In genomic region chr3:15427981-15428380, GRCh38 we compare ENCODE assay signal across 8 cellular contexts. TPM values are rescaled to one million over a fixed set of nuclear protein-coding genes. Genes with fewer than 3 reads are reported as not detected.
DNase-seq lines count a peak whose midpoint lies in the region; ATAC-seq, FAIRE-seq and TF ChIP-seq lines count a peak whose summit lies in the region.

No MANE protein-coding gene starts in this region.

- peak overlapping the region; percentile 91 to 100 (median 98) for H3K4me3 Mint-ChIP-seq in naive thymus-derived CD4-positive, alpha-beta T cell

- peaks cover 3% of the 10 kb centered on the region for H3K23me2 ChIP-seq in H1 (ENCODE audit: low read depth, low read length)

- no peak overlapping the region for H4K5ac ChIP-seq in H1 (ENCODE audit: insufficient read length, low read depth, low read length)

- no peak overlapping the region for H3K18ac ChIP-seq in H1 (ENCODE audit: extremely low read depth, low read length)

- no peaks in the 10 kb centered on the region for H3K9me3 ChIP-seq in BLaER1 treated with 17β-estradiol and CSF1 and Interleukin-3, amounts not matched to agents 10 nM and 100 nM (replicated peaks in 1 of 11)
- H3K9me3 ChIP-seq in OCI-LY1 (ENCODE audit: low read length) (no peaks in the 10 kb centered on the region), H1 (ENCODE audit: insufficient read depth in 2 of 2, low read depth in 1 of 2, low read length in 1 of 2) (no peaks in the 10 kb centered on the region)
- H3K9me3 ChIP-seq in naive thymus-derived CD4-positive, alpha-beta T cell (ENCODE audit: control insufficient read depth in 2 of 3, low read length in 3 of 3): no peaks in the 10 kb centered on the region

- intact Hi-C loops in naive thymus-derived CD4-positive, alpha-beta T cell (cut with micrococcal nuclease): loop anchor here (1.0 to 10.0 kb wide), 13 partner anchors 50 to 837 kb away; partner anchors contain the start of genes BTD (in 2 of the 2), CAPN7 (in 2 of the 2), HACL1 (in 2 of the 2) and RBSN (in 2 of the 2)

- peaks cover 8 to 39% (median 14%) of the 10 kb centered on the region in 5 donors for H3K36me3 Mint-ChIP-seq in naive thymus-derived CD4-positive, alpha-beta T cell

- no peak for ATAC-seq in naive thymus-derived CD4-positive, alpha-beta T cell
- ATAC-seq in HG03460 (IDR thresholded peaks at IDR 0.05; ENCODE audit: unreplicated experiment): no peak
- no peak for ATAC-seq in GM18873 (IDR thresholded peaks at IDR 0.05; ENCODE audit: low FRiP score, unreplicated experiment)
- ATAC-seq in esophagus mucosa: no peak

- FAIRE-seq in H1 (lab: Jason Lieb, UNC): no peak

- H3K4me1 Mint-ChIP-seq in naive thymus-derived CD4-positive, alpha-beta T cell: peaks cover 47 to 79% (median 59%) of the 10 kb centered on the region in 7 donors

- H3K4me2 ChIP-seq in BLaER1 treated with 17β-estradiol and CSF1 and Interleukin-3, amounts not matched to agents 10 nM and 100 nM: peak overlapping the region; percentile 79 to 97 (median 91)
- H3K4me2 ChIP-seq in OCI-LY1 (ENCODE audit: low read length) (peak overlapping the region; percentile 70), H1 (ENCODE audit: insufficient read depth in 1 of 2, low read depth in 2 of 2, low read length in 2 of 2) (peak overlapping the region; percentile 77 to 80)

- no peak for TF ChIP-seq EP300 in H1 (IDR thresholded peaks at IDR 0.05; ENCODE audit: borderline replicate concordance in 1 of 2, low read depth in 2 of 2, low read length in 2 of 2)

- no peak for TF ChIP-seq POLR2A in H1 (IDR thresholded peaks at IDR 0.05; ENCODE audit: control extremely low read depth in 1 of 2, low read depth in 2 of 2, low read length in 2 of 2)

- peak overlapping the region; percentile 89; the same call in 1 of the 2 replicates for H2BK5ac ChIP-seq in H1 (ENCODE audit: low read depth, low read length)

- H2BK15ac ChIP-seq in H1 (ENCODE audit: low read length): no peak overlapping the region

- TF ChIP-seq RAD21 in H1 (IDR thresholded peaks at IDR 0.05 in 1 of 2, conservative IDR thresholded peaks at IDR 0.05 in 1 of 2; ENCODE audit: low read depth in 2 of 2, low read length in 2 of 2): no peak

- H3K27ac ChIP-seq in BLaER1 treated with 17β-estradiol and CSF1 and Interleukin-3, amounts not matched to agents 10 nM and 100 nM: peak overlapping the region; percentile 78 to 96 (median 91)
- no peak overlapping the region for H3K27ac ChIP-seq in OCI-LY1 (ENCODE audit: low read depth, low read length, poor library complexity, severe bottlenecking)
- no peak overlapping the region for H3K27ac ChIP-seq in H1 (ENCODE audit: low read depth, low read length)
- peak overlapping the region; percentile 91 for H3K27ac ChIP-seq in naive thymus-derived CD4-positive, alpha-beta T cell (ENCODE audit: low read depth, low read length)

- H3K27ac Mint-ChIP-seq in naive thymus-derived CD4-positive, alpha-beta T cell: peak overlapping the region; percentile 86 to 99 (median 94)

- H2BK12ac ChIP-seq in H1 (ENCODE audit: low read depth, low read length): no peak overlapping the region

- H3K79me2 ChIP-seq in OCI-LY1 (ENCODE audit: insufficient read depth, low read length) (peaks cover 32% of the 10 kb centered on the region), H1 (ENCODE audit: control insufficient read depth in 1 of 2, insufficient read depth in 2 of 2, low read length in 2 of 2) (peaks cover 11 to 51% of the 10 kb centered on the region in 2 experiments)

- H3K23ac ChIP-seq in H1 (ENCODE audit: insufficient read length): no peak overlapping the region

- no peak overlapping the region for H4K91ac ChIP-seq in H1 (replicated peaks; ENCODE audit: insufficient read length, low read length)

- no peaks in the 10 kb centered on the region for H3K9me2 ChIP-seq in OCI-LY1 (ENCODE audit: low read depth, low read length)

- no peak overlapping the region for H3K14ac ChIP-seq in H1 (ENCODE audit: insufficient read length)

- H3K9me3 Mint-ChIP-seq in naive thymus-derived CD4-positive, alpha-beta T cell: no peaks in the 10 kb centered on the region

- no peaks in the 10 kb centered on the region for H3K27me3 ChIP-seq in BLaER1 treated with 17β-estradiol and CSF1 and Interleukin-3, amounts not matched to agents 10 nM and 100 nM
- H3K27me3 ChIP-seq in OCI-LY1 (ENCODE audit: insufficient read depth, low read length): no peaks in the 10 kb centered on the region
- no peaks in the 10 kb centered on the region for H3K27me3 ChIP-seq in H1 (replicated peaks in 1 of 4; ENCODE audit: control insufficient read depth in 3 of 4, extremely low read depth in 1 of 4, insufficient read depth in 3 of 4, low read length in 3 of 4)
- H3K27me3 ChIP-seq in naive thymus-derived CD4-positive, alpha-beta T cell (ENCODE audit: control insufficient read depth in 2 of 2, insufficient read depth in 2 of 2, low read length in 2 of 2): no peaks in the 10 kb centered on the region

- peaks cover 21 to 49% (median 39%) of the 10 kb centered on the region in 11 experiments; a peak in 20 of 22 replicates for H4K20me1 ChIP-seq in BLaER1 treated with 17β-estradiol and CSF1 and Interleukin-3, amounts not matched to agents 10 nM and 100 nM
- H4K20me1 ChIP-seq in OCI-LY1 (ENCODE audit: insufficient read depth, low read length) (no peaks in the 10 kb centered on the region), H1 (replicated peaks in 1 of 2; ENCODE audit: control insufficient read depth in 1 of 2, insufficient read depth in 2 of 2, low read length in 2 of 2) (no peaks in the 10 kb centered on the region)

- peak overlapping the region; percentile 96; the same call in 1 of the 2 replicates for H4K8ac ChIP-seq in H1 (ENCODE audit: extremely low read depth, insufficient read depth, low read length)

- H3K36me3 ChIP-seq in BLaER1 treated with 17β-estradiol and CSF1 and Interleukin-3, amounts not matched to agents 10 nM and 100 nM: peaks cover 48 to 68% (median 57%) of the 10 kb centered on the region in 11 experiments
- H3K36me3 ChIP-seq in OCI-LY1 (ENCODE audit: insufficient read depth, low read length): peaks cover 37% of the 10 kb centered on the region
- peaks cover 7 to 45% (median 15%) of the 10 kb centered on the region in 4 experiments; a peak in 7 of 8 replicates for H3K36me3 ChIP-seq in H1 (ENCODE audit: control insufficient read depth in 2 of 4, insufficient read depth in 4 of 4, low read length in 3 of 4)
- peaks cover 5 to 36% (median 8%) of the 10 kb centered on the region in 3 experiments for H3K36me3 ChIP-seq in naive thymus-derived CD4-positive, alpha-beta T cell (ENCODE audit: control insufficient read depth in 2 of 3, insufficient read depth in 3 of 3, low read length in 3 of 3)

- no peaks in the 10 kb centered on the region for H3K27me3 Mint-ChIP-seq in naive thymus-derived CD4-positive, alpha-beta T cell

- H3K79me1 ChIP-seq in H1 (ENCODE audit: low read depth, low read length): peaks cover 2% of the 10 kb centered on the region; the same call in 1 of the 2 replicates

- H3F3A ChIP-seq in OCI-LY1 (ENCODE audit: insufficient read depth, low read length): no peaks in the 10 kb centered on the region

- TF ChIP-seq CTCF in OCI-LY1 (IDR thresholded peaks at IDR 0.05; ENCODE audit: low read length): no peak
- no peak for TF ChIP-seq CTCF in H1 (IDR thresholded peaks at IDR 0.05; ENCODE audit: control extremely low read depth in 1 of 3, insufficient read depth in 1 of 3, low read depth in 1 of 3, low read length in 3 of 3)

- peaks cover 24 to 56% (median 45%) of the 10 kb centered on the region in 10 experiments for H3K4me1 ChIP-seq in BLaER1 treated with 17β-estradiol and CSF1 and Interleukin-3, amounts not matched to agents 10 nM and 100 nM
- peaks cover 37% of the 10 kb centered on the region for H3K4me1 ChIP-seq in OCI-LY1 (ENCODE audit: insufficient read depth, low read length, severe bottlenecking)
- H3K4me1 ChIP-seq in H1 (replicated peaks in 1 of 4; ENCODE audit: control insufficient read depth in 3 of 4, insufficient read depth in 4 of 4, low read length in 3 of 4): peaks cover 0 to 7% (median 4%) of the 10 kb centered on the region in 4 experiments; a peak in 5 of 7 replicates
- H3K4me1 ChIP-seq in naive thymus-derived CD4-positive, alpha-beta T cell (ENCODE audit: control insufficient read depth in 2 of 2, insufficient read depth in 2 of 2, low read length in 2 of 2): peaks cover 18 to 23% of the 10 kb centered on the region in 2 donors

- peak overlapping the region; percentile 72 to 97 (median 90) for H3K4me3 ChIP-seq in BLaER1 treated with 17β-estradiol and CSF1 and Interleukin-3, amounts not matched to agents 10 nM and 100 nM
- H3K4me3 ChIP-seq in OCI-LY1 (ENCODE audit: low read depth, low read length, poor library complexity, severe bottlenecking) (peak overlapping the region; percentile 95), H1 (ENCODE audit: extremely low read depth in 1 of 4, insufficient read depth in 2 of 4, low read depth in 3 of 4, low read length in 4 of 4) (peak overlapping the region; percentile 79 to 99 (median 96))
- H3K4me3 ChIP-seq in naive thymus-derived CD4-positive, alpha-beta T cell (ENCODE audit: low read length): peak overlapping the region; percentile 81

- CTCF ChIA-PET in H1 (lab: Charles Lee; ENCODE audit: partially characterized antibody): interaction anchor here (0.8 to 2.2 kb wide), 2 partner anchors 95 to 337 kb away, joined by 3 to 6 read pairs; partner anchors contain the start of gene SH3BP5
- CTCF ChIA-PET in naive thymus-derived CD4-positive, alpha-beta T cell (lab: Charles Lee): no interaction called here

- H3K9ac ChIP-seq in BLaER1 treated with 17β-estradiol and CSF1 and Interleukin-3, amounts not matched to agents 10 nM and 100 nM: peak overlapping the region; percentile 80 to 98 (median 90)
- H3K9ac ChIP-seq in OCI-LY1 (ENCODE audit: low read length) (peak overlapping the region; percentile 83), H1 (replicated peaks in 1 of 4; ENCODE audit: extremely low read depth in 1 of 4, low read depth in 3 of 4, low read length in 3 of 4) (peak overlapping the region; percentile 72 to 94 (median 91))

- no peak overlapping the region for H2AK5ac ChIP-seq in H1 (ENCODE audit: low read depth, low read length)

- H3K56ac ChIP-seq in H1 (replicated peaks; ENCODE audit: insufficient read length, low read depth, low read length): no peak overlapping the region

- H2AFZ ChIP-seq in OCI-LY1 (ENCODE audit: low read length) (no peak overlapping the region), H1 (ENCODE audit: low read length) (0 out of 2 replicates have a peak overlapping the region, but pooled peaks have one; percentile 99)

- no peak overlapping the region for H3K4ac ChIP-seq in H1 (replicated peaks; ENCODE audit: insufficient read length, low read depth, low read length)

- POLR2A ChIA-PET in H1 (lab: Charles Lee; ENCODE audit: partially characterized antibody): interaction anchor here (1.0 kb wide), 1 partner anchor 142 kb away, joined by 4 read pairs; no protein-coding TSS in a partner anchor
- POLR2A ChIA-PET in naive thymus-derived CD4-positive, alpha-beta T cell (lab: Charles Lee): interaction anchor here (0.6 kb wide), 1 partner anchor 13 kb away, joined by 4 read pairs; no protein-coding TSS in a partner anchor

- 10% methylated on average over 8 of the region's 11 CpGs; no CpG with 5 or more reads in 1 of the 2 experiments for WGBS in H1 (ENCODE audit: extremely low coverage in 1 of 2, insufficient coverage in 1 of 2, insufficient read length in 1 of 2, insufficient replicate concordance in 2 of 2, low coverage in 1 of 2, low lambda C conversion rate in 2 of 2, missing lambda C conversion rate in 1 of 2), 2 experiments

- H2BK20ac ChIP-seq in H1 (ENCODE audit: low read length): no peak overlapping the region

- no peak overlapping the region for H2BK120ac ChIP-seq in H1 (replicated peaks; ENCODE audit: low read depth, low read length)

- DNase-seq in H1 (ENCODE audit: low read depth in 1 of 2, low spot score in 2 of 2) (no peak), HUDEP-2 (lab: John Stamatoyannopoulos, UW; ENCODE audit: unreplicated experiment in 76 of 76) (no peak)
- DNase-seq in naive thymus-derived CD4-positive, alpha-beta T cell: peak in 1 of 9 donors; percentile 1

RNA-seq across cellular contexts. Expression of gene EAF1, which starts 0.6 kb away (rescaled TPM):
- total RNA-seq in H1 (2021; fragmentation: NEBNext Ultra II Directional; extraction: Animal tissue kit (Norgen Biotek cat#: 25700)): 26.8 and 28.0 TPM in 2 replicates
- 13.9 and 16.8 TPM in 2 replicates for polyA plus RNA-seq in H1 (2011; rRNA removed)
- 16.8 TPM for polyA plus RNA-seq in H1 (2011; cell fraction: cytosol; rRNA removed)
- 10.8 TPM for polyA plus RNA-seq in H1 (2011; cell fraction: nucleus; rRNA removed)
- 16.4 to 20.3 TPM (median 17.6 TPM) in 4 replicates for polyA plus RNA-seq in H1 (2012, experiment 1 of 2)
- polyA plus RNA-seq in H1 (2012, experiment 2 of 2): 2.8 TPM
- polyA plus RNA-seq in H1 (2013, experiment 1 of 2): 14.6 TPM
- polyA plus RNA-seq in H1 (2013, experiment 2 of 2): 15.3 TPM
- polyA minus RNA-seq in H1 (2011; rRNA and poly(A)+ RNA removed): 23.8 and 28.9 TPM in 2 replicates
- 21.4 TPM for polyA minus RNA-seq in H1 (2011; cell fraction: cytosol; rRNA and poly(A)+ RNA removed)
- polyA minus RNA-seq in H1 (2011; cell fraction: nucleus; rRNA and poly(A)+ RNA removed): 12.5 TPM
- 10 to 100 TPM; 17.8 to 61.9 (median 27.8) TPM for total RNA-seq in naive thymus-derived CD4-positive, alpha-beta T cell
- 1 to 10 TPM; 5.0 to 5.7 TPM for polyA plus RNA-seq in naive thymus-derived CD4-positive, alpha-beta T cell
- total RNA-seq in esophagus mucosa: 13.3 TPM

RNA-seq across cellular contexts. Expression of gene METTL6, which starts 0.6 kb away (rescaled TPM):
- 20.0 and 20.7 TPM in 2 replicates for total RNA-seq in H1 (2021; fragmentation: NEBNext Ultra II Directional; extraction: Animal tissue kit (Norgen Biotek cat#: 25700))
- polyA plus RNA-seq in H1 (2011; rRNA removed): 13.1 and 18.4 TPM in 2 replicates
- polyA plus RNA-seq in H1 (2011; cell fraction: cytosol; rRNA removed): 19.8 TPM
- 6.3 TPM for polyA plus RNA-seq in H1 (2011; cell fraction: nucleus; rRNA removed)
- 15.5 to 17.6 TPM (median 16.8 TPM) in 4 replicates for polyA plus RNA-seq in H1 (2012, experiment 1 of 2)
- polyA plus RNA-seq in H1 (2012, experiment 2 of 2): 5.4 TPM
- 15.0 TPM for polyA plus RNA-seq in H1 (2013, experiment 1 of 2)
- 15.7 TPM for polyA plus RNA-seq in H1 (2013, experiment 2 of 2)
- polyA minus RNA-seq in H1 (2011; rRNA and poly(A)+ RNA removed): 18.1 and 20.9 TPM in 2 replicates
- 5.1 TPM for polyA minus RNA-seq in H1 (2011; cell fraction: cytosol; rRNA and poly(A)+ RNA removed)
- 11.0 TPM for polyA minus RNA-seq in H1 (2011; cell fraction: nucleus; rRNA and poly(A)+ RNA removed)
- total RNA-seq in naive thymus-derived CD4-positive, alpha-beta T cell: 10 to 100 TPM in 4 of 5 experiments, 1 to 10 TPM in 1; 7.9 to 23.0 (median 18.3) TPM
- 10 to 100 TPM; 10.8 to 18.4 TPM for polyA plus RNA-seq in naive thymus-derived CD4-positive, alpha-beta T cell
- 10.8 TPM for total RNA-seq in esophagus mucosa

Comparison
In these comparisons a context has a peak if more than half of its experiments do, and no peak if none do; other contexts are left out.
1. H3K27ac ChIP-seq: peak in BLaER1 treated with 17β-estradiol and CSF1 and Interleukin-3, amounts not matched to agents 10 nM and 100 nM (11 of 11) and naive thymus-derived CD4-positive, alpha-beta T cell (single experiment); none in OCI-LY1 (single experiment) and H1 (single experiment).
2. Peak in every context shown above with its lines, with median percentiles within 50 percentile points of each other: H3K4me2 ChIP-seq, H3K4me3 ChIP-seq and H3K9ac ChIP-seq.